Comparison of ENCODE assay signal across 9 cellular contexts in genomic region chr17:5516060-5516792, GRCh38. TPM values are rescaled to one million over a fixed set of nuclear protein-coding genes. Genes with fewer than 3 reads are reported as not detected.
DNase-seq lines count a peak whose midpoint lies in the region; ATAC-seq and FAIRE-seq lines count a peak whose summit lies in the region.
"Had no signal": no experiment of that assay in that cellular context is flagged by ENCODE, and none has a peak within 500 bp of the region (broad histone marks: within the 10 kb centered on the region; RNA-seq: fewer than 3 reads in every experiment).

No MANE protein-coding gene starts in this region.

- no peak overlapping the region for H3K4me3 Mint-ChIP-seq in activated naive CD8-positive, alpha-beta T cell
- H3K4me3 Mint-ChIP-seq in activated naive CD8-positive, alpha-beta T cell treated with anti-CD3 and anti-CD28 coated beads, Interleukin-2, amount 50 U/mL, for 24 hours = no peak overlapping the region
- H3K4me3 Mint-ChIP-seq in activated T-helper 17 cell treated with anti-CD3 and anti-CD28 coated beads, Interleukin-2, amount 50 U/mL, for 72 hours = no peak overlapping the region

- no peak for FAIRE-seq in urothelium cell line (lab: Jason Lieb, UNC)

- peaks cover 34% of the 10 kb centered on the region for H3K4me1 Mint-ChIP-seq in activated naive CD8-positive, alpha-beta T cell (ENCODE audit: low read depth)
- peaks cover 26% of the 10 kb centered on the region for H3K4me1 Mint-ChIP-seq in activated naive CD8-positive, alpha-beta T cell treated with anti-CD3 and anti-CD28 coated beads, Interleukin-2, amount 50 U/mL, for 24 hours
- H3K4me1 Mint-ChIP-seq in activated T-helper 17 cell treated with anti-CD3 and anti-CD28 coated beads, Interleukin-2, amount 50 U/mL, for 72 hours = peaks cover 8% of the 10 kb centered on the region

- no peak for DNase-seq in activated naive CD8-positive, alpha-beta T cell treated with anti-CD3 and anti-CD28 coated beads, Interleukin-2, amount 50 U/mL, for 24 hours
- DNase-seq in islet precursor cell = peak; percentile 98
- peak; percentile 75 for DNase-seq in urothelium cell line (ENCODE audit: low spot score)
- no peak for DNase-seq in Ammon's horn (ENCODE audit: low spot score)
- no peak for DNase-seq in effector CD4-positive, alpha-beta T cell
- DNase-seq in HUDEP-2 (lab: John Stamatoyannopoulos, UW; ENCODE audit: unreplicated experiment in 76 of 76) = no peak
- DNase-seq: retina had no signal

- H3K27me3 Mint-ChIP-seq in activated naive CD8-positive, alpha-beta T cell = no peaks in the 10 kb centered on the region
- H3K27me3 Mint-ChIP-seq in activated naive CD8-positive, alpha-beta T cell treated with anti-CD3 and anti-CD28 coated beads, Interleukin-2, amount 50 U/mL, for 24 hours = no peaks in the 10 kb centered on the region
- no peaks in the 10 kb centered on the region for H3K27me3 Mint-ChIP-seq in activated T-helper 17 cell treated with anti-CD3 and anti-CD28 coated beads, Interleukin-2, amount 50 U/mL, for 72 hours

- peak overlapping the region; percentile 74 for H3K27ac Mint-ChIP-seq in activated naive CD8-positive, alpha-beta T cell
- H3K27ac Mint-ChIP-seq in activated naive CD8-positive, alpha-beta T cell treated with anti-CD3 and anti-CD28 coated beads, Interleukin-2, amount 50 U/mL, for 24 hours = no peak overlapping the region
- H3K27ac Mint-ChIP-seq in activated T-helper 17 cell treated with anti-CD3 and anti-CD28 coated beads, Interleukin-2, amount 50 U/mL, for 72 hours = peak overlapping the region; percentile 69

- H3K36me3 Mint-ChIP-seq in activated naive CD8-positive, alpha-beta T cell = peaks cover 20% of the 10 kb centered on the region
- H3K36me3 Mint-ChIP-seq in activated naive CD8-positive, alpha-beta T cell treated with anti-CD3 and anti-CD28 coated beads, Interleukin-2, amount 50 U/mL, for 24 hours (ENCODE audit: low read depth) = peaks cover 37% of the 10 kb centered on the region
- peaks cover 60% of the 10 kb centered on the region for H3K36me3 Mint-ChIP-seq in activated T-helper 17 cell treated with anti-CD3 and anti-CD28 coated beads, Interleukin-2, amount 50 U/mL, for 72 hours (ENCODE audit: low read depth)

- no peak for ATAC-seq in activated naive CD8-positive, alpha-beta T cell treated with anti-CD3 and anti-CD28 coated beads, Interleukin-2, amount 50 U/mL, for 24 hours
- no peak for ATAC-seq in activated T-helper 17 cell treated with anti-CD3 and anti-CD28 coated beads, Interleukin-2, amount 50 U/mL, for 72 hours (replicated peaks)

- peaks cover 4% of the 10 kb centered on the region for H3K9me3 Mint-ChIP-seq in activated naive CD8-positive, alpha-beta T cell (ENCODE audit: low read depth)
- no peaks in the 10 kb centered on the region for H3K9me3 Mint-ChIP-seq in activated naive CD8-positive, alpha-beta T cell treated with anti-CD3 and anti-CD28 coated beads, Interleukin-2, amount 50 U/mL, for 24 hours
- no peaks in the 10 kb centered on the region for H3K9me3 Mint-ChIP-seq in activated T-helper 17 cell treated with anti-CD3 and anti-CD28 coated beads, Interleukin-2, amount 50 U/mL, for 72 hours

RNA-seq across cellular contexts. Expression of gene MIS12, which starts 29.9 kb away (rescaled TPM):
- 10 to 100 TPM; 24.1 to 33.9 TPM for total RNA-seq in activated T-helper 17 cell treated with anti-CD3 and anti-CD28 coated beads, Interleukin-2, amount 50 U/mL, for 72 hours

RNA-seq across cellular contexts. Expression of gene DERL2, which starts 30.2 kb away (rescaled TPM):
- 10 to 100 TPM; 58.3 to 69.6 TPM for total RNA-seq in activated T-helper 17 cell treated with anti-CD3 and anti-CD28 coated beads, Interleukin-2, amount 50 U/mL, for 72 hours

RNA-seq across cellular contexts. Expression of gene DHX33, which starts 47.4 kb away (rescaled TPM):
- 10 to 100 TPM; 16.2 to 43.8 TPM for total RNA-seq in activated T-helper 17 cell treated with anti-CD3 and anti-CD28 coated beads, Interleukin-2, amount 50 U/mL, for 72 hours

Comparison
In these comparisons a context has a peak if more than half of its experiments do, and no peak if none do; other contexts are left out.
1. DNase-seq: peak in islet precursor cell (single experiment) and urothelium cell line (single experiment); none in activated naive CD8-positive, alpha-beta T cell treated with anti-CD3 and anti-CD28 coated beads, Interleukin-2, amount 50 U/mL, for 24 hours (single experiment), Ammon's horn (single experiment), effector CD4-positive, alpha-beta T cell (single experiment) and HUDEP-2 (0 of 76).